1 cellular context compared by ENCODE assay signal in genomic region chr11:72724851-72725730, GRCh38.
TF ChIP-seq lines count a peak whose summit lies in the region.

No MANE protein-coding gene starts in this region.

TF ChIP-seq in K562, 482 proteins besides CTCF, POLR2A, EP300 and RAD21 (continued from another document and continues in another):
- TF ChIP-seq CBFA2T3 (IDR thresholded peaks at IDR 0.05) (no peak), PATZ1 (CRISPR knock-in tag; IDR thresholded peaks at IDR 0.05; ENCODE audit: borderline replicate concordance) (no peak), LCOR (CRISPR knock-in tag; IDR thresholded peaks at IDR 0.05) (no peak), ZNF512 (tag; IDR thresholded peaks at IDR 0.05) (no peak), ZNF644 (tag; IDR thresholded peaks at IDR 0.05; ENCODE audit: low read depth) (no peak), POLR2B (IDR thresholded peaks at IDR 0.05; ENCODE audit: low read depth, partially characterized antibody) (no peak), CTBP1 (IDR thresholded peaks at IDR 0.05; ENCODE audit: borderline replicate concordance) (peak; percentile 49; the same call in 1 of the 2 replicates), CC2D1A (IDR thresholded peaks at IDR 0.05) (peak; percentile 84), POLR2H (tag; IDR thresholded peaks at IDR 0.05; ENCODE audit: low read depth) (no peak), MTF1 (CRISPR knock-in tag; IDR thresholded peaks at IDR 0.05; ENCODE audit: borderline replicate concordance) (no peak), GATAD2B (IDR thresholded peaks at IDR 0.05; ENCODE audit: borderline replicate concordance) (no peak), ZNF511 (CRISPR knock-in tag; IDR thresholded peaks at IDR 0.05) (no peak), MCM5 (IDR thresholded peaks at IDR 0.05; ENCODE audit: low read depth) (no peak), NFIC (IDR thresholded peaks at IDR 0.05) (peak; percentile 96), AFF1 (IDR thresholded peaks at IDR 0.05; ENCODE audit: low read depth in 1 of 2, partially characterized antibody in 2 of 2) (no peak), FOXP4 (CRISPR knock-in tag; IDR thresholded peaks at IDR 0.05; ENCODE audit: borderline replicate concordance) (no peak), HLTF (IDR thresholded peaks at IDR 0.05) (no peak), SMARCB1 (IDR thresholded peaks at IDR 0.05; ENCODE audit: insufficient read length, low read depth) (no peak), ADNP (tag; IDR thresholded peaks at IDR 0.05) (no peak), FOXJ2 (tag; IDR thresholded peaks at IDR 0.05) (no peak), LARP7 (IDR thresholded peaks at IDR 0.05) (no peak), ZKSCAN8 (CRISPR knock-in tag; IDR thresholded peaks at IDR 0.05) (no peak), MBD1 (CRISPR knock-in tag; IDR thresholded peaks at IDR 0.05) (no peak), ZNF277 (CRISPR knock-in tag; IDR thresholded peaks at IDR 0.05; ENCODE audit: borderline replicate concordance) (no peak), ZNF224 (CRISPR knock-in tag; IDR thresholded peaks at IDR 0.05) (no peak), RCOR1 (IDR thresholded peaks at IDR 0.05; ENCODE audit: borderline replicate concordance in 1 of 2, low read depth in 2 of 2, low read length in 2 of 2) (peak in 1 of 2 experiments; percentile 20; a peak in 1 of 4 replicates), SREBF2 (CRISPR knock-in tag; IDR thresholded peaks at IDR 0.05) (no peak), CREM (IDR thresholded peaks at IDR 0.05; ENCODE audit: low read depth) (0 out of 2 replicates have a peak, but pooled peaks have one; percentile 8), ZNF407 (IDR thresholded peaks at IDR 0.05; ENCODE audit: low read depth) (no peak), SMC3 (conservative IDR thresholded peaks at IDR 0.05; ENCODE audit: insufficient read depth, low read depth, low read length) (peak; percentile 92)
